Comparison of ENCODE assay signal across 1 cellular context in genomic region chr12:286531-287300, GRCh38.
TF ChIP-seq lines count a peak whose summit lies in the region.

No MANE protein-coding gene starts in this region.

TF ChIP-seq in A549, 52 proteins besides CTCF, POLR2A, EP300 and RAD21 (continued from another document):
- TF ChIP-seq USF2 (IDR thresholded peaks at IDR 0.05) = no peak
- no peak for TF ChIP-seq BCL3 (IDR thresholded peaks at IDR 0.05)
- no peak for TF ChIP-seq ZNF302 (CRISPR knock-in tag; IDR thresholded peaks at IDR 0.05)
- no peak for TF ChIP-seq MYC (IDR thresholded peaks at IDR 0.05; ENCODE audit: borderline replicate concordance, low read length)
- no peak for TF ChIP-seq PBX3 (IDR thresholded peaks at IDR 0.05)
